Comparison of ENCODE assay signal across 8 cellular contexts in genomic region chr14:73744175-73744867, GRCh38. TPM values are rescaled to one million over a fixed set of nuclear protein-coding genes. Genes with fewer than 3 reads are reported as not detected.
DNase-seq lines count a peak whose midpoint lies in the region; ATAC-seq and TF ChIP-seq lines count a peak whose summit lies in the region.

No MANE protein-coding gene starts in this region.

- peak overlapping the region; percentile 80 for H3K27ac ChIP-seq in angular gyrus (ENCODE audit: low read depth, low read length)
- peak overlapping the region; percentile 86 to 96 for H3K27ac ChIP-seq in tibial artery

- H3K36me3 ChIP-seq in tibial artery, result peaks cover 0 to 10% (median 6%) of the 10 kb centered on the region in 3 donors

- intact Hi-C loops in tibial artery (cut with DNase I; ENCODE audit: low total_unique reads), result no loop called here

- H3K9me3 ChIP-seq in tibial artery, result no peaks in the 10 kb centered on the region

- no peak overlapping the region for H3K4me3 ChIP-seq in tibial artery

- peaks cover 36 to 100% (median 95%) of the 10 kb centered on the region in 4 donors for H3K4me1 ChIP-seq in tibial artery

- no peak for ATAC-seq in GM19035 (IDR thresholded peaks at IDR 0.05; ENCODE audit: unreplicated experiment)

- no peaks in the 10 kb centered on the region for H3K27me3 ChIP-seq in tibial artery

- no peaks in the 10 kb centered on the region for H3K27me3 Mint-ChIP-seq in activated T-cell treated with anti-CD3 and anti-CD28 coated beads, Interleukin-2, amount 50 U/mL, for 24 hours
- H3K27me3 Mint-ChIP-seq in mesothelial cell of epicardium (ENCODE audit: low read depth), result no peaks in the 10 kb centered on the region

- peak overlapping the region; percentile 77 for H3K4me3 Mint-ChIP-seq in activated T-cell treated with anti-CD3 and anti-CD28 coated beads, Interleukin-2, amount 50 U/mL, for 24 hours
- no peak overlapping the region for H3K4me3 Mint-ChIP-seq in mesothelial cell of epicardium

- no peak for DNase-seq in activated T-cell treated with anti-CD3 and anti-CD28 coated beads, Interleukin-2, amount 50 U/mL, for 24 hours
- no peak for DNase-seq in activated T-cell treated with anti-CD3 and anti-CD28 coated beads, Interleukin-2, amount 50 U/mL, for 48 hours
- no peak for DNase-seq in mesothelial cell of epicardium (ENCODE audit: low spot score in 2 of 2, unreplicated experiment in 2 of 2)
- no peak for DNase-seq in tibial artery
- DNase-seq in NCI-H524 (lab: John Stamatoyannopoulos, UW), result no peak
- DNase-seq in NCI-H774 (lab: John Stamatoyannopoulos, UW), result no peak

- TF ChIP-seq CTCF in mesothelial cell of epicardium (IDR thresholded peaks at IDR 0.05; ENCODE audit: unreplicated experiment), result no peak
- TF ChIP-seq CTCF in tibial artery (IDR thresholded peaks at IDR 0.05), result no peak

- peaks cover 40% of the 10 kb centered on the region for H3K36me3 Mint-ChIP-seq in activated T-cell treated with anti-CD3 and anti-CD28 coated beads, Interleukin-2, amount 50 U/mL, for 24 hours (ENCODE audit: low read depth)
- H3K36me3 Mint-ChIP-seq in mesothelial cell of epicardium, result no peaks in the 10 kb centered on the region

- H3K9me3 Mint-ChIP-seq in activated T-cell treated with anti-CD3 and anti-CD28 coated beads, Interleukin-2, amount 50 U/mL, for 24 hours, result no peaks in the 10 kb centered on the region
- no peaks in the 10 kb centered on the region for H3K9me3 Mint-ChIP-seq in mesothelial cell of epicardium

- H3K27ac Mint-ChIP-seq in activated T-cell treated with anti-CD3 and anti-CD28 coated beads, Interleukin-2, amount 50 U/mL, for 24 hours, result peak overlapping the region; percentile 92
- H3K27ac Mint-ChIP-seq in mesothelial cell of epicardium, result peak overlapping the region; percentile 73

- H3K4me1 Mint-ChIP-seq in activated T-cell treated with anti-CD3 and anti-CD28 coated beads, Interleukin-2, amount 50 U/mL, for 24 hours (ENCODE audit: low read depth), result peaks cover 96% of the 10 kb centered on the region
- peaks cover 76% of the 10 kb centered on the region for H3K4me1 Mint-ChIP-seq in mesothelial cell of epicardium

RNA-seq across cellular contexts. Expression of gene PNMA1, which starts 30.1 kb away (rescaled TPM):
- total RNA-seq in mesothelial cell of epicardium, result 46.4 to 48.6 TPM (median 47.7 TPM) in 3 replicates
